ENCODE assay signal across 8 cellular contexts in the genomic region with DNA sequence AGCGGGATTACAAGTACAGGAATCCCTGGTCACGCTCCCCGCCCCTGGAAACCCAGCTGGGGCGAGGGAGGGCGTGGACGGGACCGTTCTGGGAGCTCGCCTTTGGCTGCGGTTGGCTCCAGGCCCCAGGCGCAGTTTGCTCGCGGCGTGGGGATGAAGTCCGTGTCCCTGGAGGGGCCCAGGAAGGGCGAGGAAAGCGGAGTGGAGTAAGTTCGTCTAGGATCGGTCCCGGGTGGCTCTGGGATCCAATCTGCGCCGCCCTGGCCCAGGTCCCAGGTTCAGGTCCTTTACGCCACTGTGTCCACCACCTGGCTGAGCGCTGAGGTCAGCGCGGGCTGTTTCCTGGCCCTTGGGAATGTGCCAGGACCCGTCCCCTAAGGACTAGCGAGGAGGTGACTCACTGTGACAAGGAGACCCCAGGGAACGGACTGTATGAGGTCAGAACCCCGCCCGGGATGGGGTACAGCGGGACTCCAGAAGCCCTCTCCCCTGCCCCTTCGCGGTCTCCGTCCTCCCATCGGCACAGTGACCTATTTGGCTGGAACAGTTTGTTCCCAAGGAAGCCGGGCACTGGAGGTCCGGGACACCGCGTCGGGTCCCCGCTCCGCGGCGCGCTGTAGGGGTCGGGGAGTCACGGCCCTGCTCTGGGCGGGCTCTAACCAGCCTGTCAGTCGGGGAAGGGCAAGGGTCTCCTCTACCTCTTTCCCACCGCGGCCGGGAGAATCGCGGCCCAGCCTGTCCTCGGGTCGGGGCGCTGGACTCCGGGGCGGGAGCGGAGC. TPM values are rescaled to one million over a fixed set of nuclear protein-coding genes. Genes with fewer than 3 reads are reported as not detected.
DNase-seq lines count a peak whose midpoint lies in the region; ATAC-seq, FAIRE-seq and TF ChIP-seq lines count a peak whose summit lies in the region.

No MANE protein-coding gene starts in this region.

- POLR2A ChIA-PET in HEK293 (lab: Yijun Ruan, JAX): interaction anchor here (0.5 to 5.6 kb wide), 36 partner anchors 8 to 552 kb away, joined by 3 to 143 read pairs (median 4); a partner anchor contains a TSS
- POLR2A ChIA-PET in HepG2 (lab: Yijun Ruan, JAX): interaction anchor here (0.5 to 6.8 kb wide), 20 partner anchors 8 to 490 kb away, joined by 3 to 383 read pairs (median 6); a partner anchor contains a TSS

- H3K36me3 Mint-ChIP-seq in T-helper 2 cell treated with Interferon-gamma antibody and Interleukin-4, amounts not matched to agents 5 μg/mL and 100 μg/mL, for 36 hours (ENCODE audit: low read depth): peaks cover 27% of the 10 kb centered on the region
- H3K36me3 Mint-ChIP-seq in stimulated activated effector memory CD8-positive, alpha-beta T cell treated with anti-CD3 and anti-CD28 coated beads, Interleukin-12 subunit alpha, Interleukin-12 subunit beta, amount 100 ng/mL, for 72 hours: peaks cover 71% of the 10 kb centered on the region

- peak overlapping the region; percentile 92 for H3K27ac Mint-ChIP-seq in T-helper 2 cell treated with Interferon-gamma antibody and Interleukin-4, amounts not matched to agents 5 μg/mL and 100 μg/mL, for 36 hours
- peak overlapping the region; percentile 97 for H3K27ac Mint-ChIP-seq in stimulated activated effector memory CD8-positive, alpha-beta T cell treated with anti-CD3 and anti-CD28 coated beads, Interleukin-12 subunit alpha, Interleukin-12 subunit beta, amount 100 ng/mL, for 72 hours

- H3K9ac ChIP-seq in HepG2 (ENCODE audit: insufficient read depth, low read depth, low read length): peak overlapping the region; percentile 95

- H3K27me3 Mint-ChIP-seq in T-helper 2 cell treated with Interferon-gamma antibody and Interleukin-4, amounts not matched to agents 5 μg/mL and 100 μg/mL, for 36 hours (ENCODE audit: low read depth): peaks cover 5% of the 10 kb centered on the region

- TF ChIP-seq CTCF in BE2C (IDR thresholded peaks at IDR 0.05; ENCODE audit: low read depth, low read length) (no peak), HEK293 (tag by site-specific recombination; IDR thresholded peaks at IDR 0.05) (no peak), coronary artery (IDR thresholded peaks at IDR 0.05) (no peak), HepG2 (CRISPR knock-in tag; IDR thresholded peaks at IDR 0.05) (no peak)

- H3K9me3 Mint-ChIP-seq in T-helper 2 cell treated with Interferon-gamma antibody and Interleukin-4, amounts not matched to agents 5 μg/mL and 100 μg/mL, for 36 hours: no peaks in the 10 kb centered on the region
- H3K9me3 Mint-ChIP-seq in stimulated activated effector memory CD8-positive, alpha-beta T cell treated with anti-CD3 and anti-CD28 coated beads, Interleukin-12 subunit alpha, Interleukin-12 subunit beta, amount 100 ng/mL, for 72 hours: no peaks in the 10 kb centered on the region

- H3K4me1 Mint-ChIP-seq in T-helper 2 cell treated with Interferon-gamma antibody and Interleukin-4, amounts not matched to agents 5 μg/mL and 100 μg/mL, for 36 hours (ENCODE audit: low read depth): peaks cover 58% of the 10 kb centered on the region
- H3K4me1 Mint-ChIP-seq in stimulated activated effector memory CD8-positive, alpha-beta T cell treated with anti-CD3 and anti-CD28 coated beads, Interleukin-12 subunit alpha, Interleukin-12 subunit beta, amount 100 ng/mL, for 72 hours: peaks cover 55% of the 10 kb centered on the region

- H3K4me2 ChIP-seq in HepG2 (ENCODE audit: low read depth, low read length): peak overlapping the region; percentile 97

- in situ Hi-C loops in HepG2 (cut with HindIII; ENCODE audit: extremely low pct_ligation_motif_present, low pct_unique_long_range_greater_than_20kb): no loop called here

- H3K4me1 ChIP-seq in BE2C (peaks cover 15% of the 10 kb centered on the region), HEK293 (ENCODE audit: control insufficient read depth, insufficient read depth, low read length) (peaks cover 19% of the 10 kb centered on the region), HepG2 (ENCODE audit: insufficient read depth, low read length) (peaks cover 77% of the 10 kb centered on the region)

- no peak for TF ChIP-seq POLR2A in HepG2 (IDR thresholded peaks at IDR 0.05; ENCODE audit: insufficient read depth in 1 of 2, low read depth in 2 of 2, low read length in 2 of 2)

- TSS peak; percentile 41 for BruUV-seq in HepG2 (replicated peaks; lab: Mats Ljungman, UMichigan)

- H3K4me3 Mint-ChIP-seq in T-helper 2 cell treated with Interferon-gamma antibody and Interleukin-4, amounts not matched to agents 5 μg/mL and 100 μg/mL, for 36 hours: peak overlapping the region; percentile 97
- H3K4me3 Mint-ChIP-seq in stimulated activated effector memory CD8-positive, alpha-beta T cell treated with anti-CD3 and anti-CD28 coated beads, Interleukin-12 subunit alpha, Interleukin-12 subunit beta, amount 100 ng/mL, for 72 hours: peak overlapping the region; percentile 97

- CTCF ChIA-PET in HEK293 (lab: Yijun Ruan, JAX): interaction anchor here (0.5 to 8.5 kb wide), 16 partner anchors 9 to 393 kb away, joined by 3 to 47 read pairs (median 4); no protein-coding TSS in a partner anchor
- CTCF ChIA-PET in HepG2 (lab: Yijun Ruan, JAX; ENCODE audit: low intra/inter-chr PET ratio, low total read pairs): interaction anchor here (0.9 to 3.6 kb wide), 2 partner anchors 36 to 56 kb away, joined by 4 to 39 read pairs; no protein-coding TSS in a partner anchor

- DNase-seq in BE2C: peak; percentile 71
- DNase-seq in T-helper 2 cell treated with Interferon-gamma antibody and Interleukin-4, amounts not matched to agents 5 μg/mL and 100 μg/mL, for 36 hours (ENCODE audit: low spot score): peak; percentile 30
- DNase-seq in coronary artery (ENCODE audit: low spot score): peak; percentile 96
- DNase-seq in HepG2 (ENCODE audit: low spot score): peak; percentile 50
- DNase-seq in stimulated activated effector memory CD8-positive, alpha-beta T cell treated with anti-CD3 and anti-CD28 coated beads, Interleukin-12 subunit alpha, Interleukin-12 subunit beta, amount 100 ng/mL, for 72 hours (ENCODE audit: low spot score in 2 of 2): peak; percentile 26 to 73
- DNase-seq in NOMO-1 (lab: John Stamatoyannopoulos, UW; ENCODE audit: unreplicated experiment in 2 of 2): no peak

- H3K79me2 ChIP-seq in HepG2 (ENCODE audit: insufficient read depth, low read length): peaks cover 59% of the 10 kb centered on the region

- H3K36me3 ChIP-seq in BE2C (no peaks in the 10 kb centered on the region), HEK293 (ENCODE audit: control insufficient read depth in 2 of 2, insufficient read depth in 1 of 2, low read length in 2 of 2) (peaks cover 2 to 32% of the 10 kb centered on the region in 2 experiments; a peak in 1 of 3 replicates), HepG2 (replicated peaks in 1 of 2; ENCODE audit: control insufficient read depth in 1 of 2, insufficient read depth in 2 of 2, low read length in 2 of 2) (peaks cover 10 to 20% of the 10 kb centered on the region in 2 experiments)

- FAIRE-seq in HepG2 (lab: Jason Lieb, UNC): no peak

- intact Hi-C loops in HepG2 (cut with micrococcal nuclease; ENCODE audit: unreplicated experiment): loop anchor here (10.0 kb wide), 1 partner anchor 206 kb away; a partner anchor contains a TSS

- H3K4me3 ChIP-seq in BE2C (ENCODE audit: low read depth, low read length) (peak overlapping the region; percentile 77), HEK293 (ENCODE audit: low read depth, low read length) (peak overlapping the region; percentile 76), coronary artery (peak overlapping the region; percentile 97), HepG2 (replicated peaks in 1 of 3; ENCODE audit: insufficient read depth in 1 of 3, low read depth in 2 of 3, low read length in 3 of 3) (peak overlapping the region; percentile 73 to 99 (median 94))

- H3K9me3 ChIP-seq in BE2C (no peaks in the 10 kb centered on the region), HEK293 (ENCODE audit: control insufficient read depth, insufficient read depth, low read depth, low read length) (no peaks in the 10 kb centered on the region), HepG2 (ENCODE audit: low read length) (no peaks in the 10 kb centered on the region)

- ATAC-seq in HepG2 (peak; percentile 44), HG03097 (IDR thresholded peaks at IDR 0.05; ENCODE audit: low FRiP score, unreplicated experiment) (no peak)
- ATAC-seq in stimulated activated effector memory CD8-positive, alpha-beta T cell treated with anti-CD3 and anti-CD28 coated beads, Interleukin-12 subunit alpha, Interleukin-12 subunit beta, amount 100 ng/mL, for 72 hours: no peak

- H2AFZ ChIP-seq in HepG2 (ENCODE audit: low read length): no peak overlapping the region

- H4K20me1 ChIP-seq in HepG2 (ENCODE audit: insufficient read depth, low read length): peaks cover 57% of the 10 kb centered on the region

- TF ChIP-seq RAD21 in HepG2 (CRISPR knock-in tag; IDR thresholded peaks at IDR 0.05): no peak

- 2% methylated on average over 33 of the region's 60 CpGs for WGBS in HepG2 (ENCODE audit: low lambda C conversion rate)

- peak overlapping the region; percentile 88 for H3K27ac ChIP-seq in HEK293 (ENCODE audit: extremely low read depth, low read depth, low read length)
- H3K27ac ChIP-seq in coronary artery: peak overlapping the region; percentile 100
- H3K27ac ChIP-seq in HepG2 (ENCODE audit: extremely low read length, insufficient read depth, low read length): peak overlapping the region; percentile 92

- TF ChIP-seq EP300 in HepG2 (IDR thresholded peaks at IDR 0.05; ENCODE audit: low read depth in 2 of 2, low read length in 2 of 2) (no peak), HepG2 (CRISPR knock-in tag; IDR thresholded peaks at IDR 0.05; ENCODE audit: borderline replicate concordance) (no peak; the same call in 1 of the 2 replicates)

- peaks cover 10% of the 10 kb centered on the region for H3K27me3 ChIP-seq in BE2C
- peaks cover 0 to 6% of the 10 kb centered on the region in 2 experiments; a peak in 1 of 5 replicates for H3K27me3 ChIP-seq in HepG2 (ENCODE audit: control insufficient read depth in 1 of 2, insufficient read depth in 2 of 2, low read length in 2 of 2)

RNA-seq across cellular contexts. Expression of a gene that starts 0.7 kb away (rescaled TPM):
- polyA plus RNA-seq in BE2C (2012; ENCODE audit: insufficient read depth, insufficient read length, low read depth): 43.3 TPM
- total RNA-seq in HepG2 (2016; rRNA removed; fragmentation: Illumina TruSeq; extraction: Trizol): 56.0 and 60.7 TPM in 2 replicates
- total RNA-seq in HepG2 (2016; cell fraction: cytosol; rRNA removed; fragmentation: Illumina TruSeq; extraction: Trizol; ENCODE audit: low read depth): 14.1 and 14.6 TPM in 2 replicates
- total RNA-seq in HepG2 (2016; cell fraction: insoluble cytoplasmic fraction; rRNA removed; fragmentation: Illumina TruSeq; extraction: Trizol): 60.2 and 60.7 TPM in 2 replicates
- 35.8 and 37.2 TPM in 2 replicates for total RNA-seq in HepG2 (2016; cell fraction: membrane; rRNA removed; fragmentation: Illumina TruSeq; extraction: Trizol)
- 39.4 and 41.1 TPM in 2 replicates for total RNA-seq in HepG2 (2016; cell fraction: nucleus; rRNA removed; fragmentation: Illumina TruSeq; extraction: Trizol)
- 92.1 and 131 TPM in 2 replicates for polyA plus RNA-seq in HepG2 (2011; rRNA removed)
- polyA plus RNA-seq in HepG2 (2011; cell fraction: cytosol; rRNA removed): 101 and 109 TPM in 2 replicates
- 99.7 and 130 TPM in 2 replicates for polyA plus RNA-seq in HepG2 (2011; cell fraction: nucleus; rRNA removed)
- 25.4 and 74.5 TPM in 2 replicates for polyA plus RNA-seq in HepG2 (2012)
- polyA plus RNA-seq in HepG2 (2016; cell fraction: cytosol; fragmentation: Illumina TruSeq; extraction: Trizol; ENCODE audit: low read depth): 11.7 and 12.8 TPM in 2 replicates
- polyA plus RNA-seq in HepG2 (2016; cell fraction: insoluble cytoplasmic fraction; fragmentation: Illumina TruSeq; extraction: Trizol; ENCODE audit: low read depth): 67.9 and 74.3 TPM in 2 replicates
- polyA plus RNA-seq in HepG2 (2016; cell fraction: membrane; fragmentation: Illumina TruSeq; extraction: Trizol; ENCODE audit: low read depth): 27.1 and 27.5 TPM in 2 replicates
- 70.1 and 78.2 TPM in 2 replicates for polyA plus RNA-seq in HepG2 (2016; cell fraction: nucleus; fragmentation: Illumina TruSeq; extraction: Trizol; ENCODE audit: insufficient read depth, low read depth)
- polyA minus RNA-seq in HepG2 (2011; rRNA and poly(A)+ RNA removed; ENCODE audit: low replicate concordance): 52.9 and 74.7 TPM in 2 replicates
- polyA minus RNA-seq in HepG2 (2011; cell fraction: cytosol; rRNA and poly(A)+ RNA removed): 33.1 and 37.9 TPM in 2 replicates
- polyA minus RNA-seq in HepG2 (2011; cell fraction: nucleus; rRNA and poly(A)+ RNA removed): 23.8 and 39.9 TPM in 2 replicates

RNA-seq across cellular contexts. Expression of a gene that starts 18.4 kb away (rescaled TPM):
- polyA plus RNA-seq in BE2C (2012; ENCODE audit: insufficient read depth, insufficient read length, low read depth): 0.17 TPM
- total RNA-seq in HepG2 (2016; rRNA removed; fragmentation: Illumina TruSeq; extraction: Trizol): not detected in 2 replicates
- total RNA-seq in HepG2 (2016; cell fraction: cytosol; rRNA removed; fragmentation: Illumina TruSeq; extraction: Trizol; ENCODE audit: low read depth): not detected in 2 replicates
- not detected in 2 replicates for total RNA-seq in HepG2 (2016; cell fraction: insoluble cytoplasmic fraction; rRNA removed; fragmentation: Illumina TruSeq; extraction: Trizol)
- total RNA-seq in HepG2 (2016; cell fraction: membrane; rRNA removed; fragmentation: Illumina TruSeq; extraction: Trizol): not detected in 2 replicates
- total RNA-seq in HepG2 (2016; cell fraction: nucleus; rRNA removed; fragmentation: Illumina TruSeq; extraction: Trizol): not detected in 2 replicates
- not detected in 2 replicates for polyA plus RNA-seq in HepG2 (2011; rRNA removed)
- polyA plus RNA-seq in HepG2 (2011; cell fraction: cytosol; rRNA removed): not detected in 2 replicates
- polyA plus RNA-seq in HepG2 (2011; cell fraction: nucleus; rRNA removed): 0.09 TPM in 1 of 2 replicates, not detected in the other
- polyA plus RNA-seq in HepG2 (2012): not detected in 2 replicates
- polyA plus RNA-seq in HepG2 (2016; cell fraction: cytosol; fragmentation: Illumina TruSeq; extraction: Trizol; ENCODE audit: low read depth): not detected in 2 replicates
- not detected in 2 replicates for polyA plus RNA-seq in HepG2 (2016; cell fraction: insoluble cytoplasmic fraction; fragmentation: Illumina TruSeq; extraction: Trizol; ENCODE audit: low read depth)
- polyA plus RNA-seq in HepG2 (2016; cell fraction: membrane; fragmentation: Illumina TruSeq; extraction: Trizol; ENCODE audit: low read depth): not detected in 2 replicates
- 0.13 TPM in 1 of 2 replicates, not detected in the other for polyA plus RNA-seq in HepG2 (2016; cell fraction: nucleus; fragmentation: Illumina TruSeq; extraction: Trizol; ENCODE audit: insufficient read depth, low read depth)
- 0.02 TPM in 1 of 2 replicates, not detected in the other for polyA minus RNA-seq in HepG2 (2011; rRNA and poly(A)+ RNA removed; ENCODE audit: low replicate concordance)
- polyA minus RNA-seq in HepG2 (2011; cell fraction: cytosol; rRNA and poly(A)+ RNA removed): not detected in 2 replicates
- 0.13 TPM in 1 of 2 replicates, not detected in the other for polyA minus RNA-seq in HepG2 (2011; cell fraction: nucleus; rRNA and poly(A)+ RNA removed)

Comparison
In these comparisons a context has a peak if more than half of its experiments do, and no peak if none do; other contexts are left out.
1. DNase-seq: peak in BE2C (single experiment), T-helper 2 cell treated with Interferon-gamma antibody and Interleukin-4, amounts not matched to agents 5 μg/mL and 100 μg/mL, for 36 hours (single experiment), coronary artery (single experiment), HepG2 (single experiment) and stimulated activated effector memory CD8-positive, alpha-beta T cell treated with anti-CD3 and anti-CD28 coated beads, Interleukin-12 subunit alpha, Interleukin-12 subunit beta, amount 100 ng/mL, for 72 hours (2 of 2); none in NOMO-1 (0 of 2).
2. Peak in every context shown above with its lines, with median percentiles within 50 percentile points of each other: H3K4me3 ChIP-seq and H3K27ac ChIP-seq.